1 cellular context compared by ENCODE assay signal in the genomic region with DNA sequence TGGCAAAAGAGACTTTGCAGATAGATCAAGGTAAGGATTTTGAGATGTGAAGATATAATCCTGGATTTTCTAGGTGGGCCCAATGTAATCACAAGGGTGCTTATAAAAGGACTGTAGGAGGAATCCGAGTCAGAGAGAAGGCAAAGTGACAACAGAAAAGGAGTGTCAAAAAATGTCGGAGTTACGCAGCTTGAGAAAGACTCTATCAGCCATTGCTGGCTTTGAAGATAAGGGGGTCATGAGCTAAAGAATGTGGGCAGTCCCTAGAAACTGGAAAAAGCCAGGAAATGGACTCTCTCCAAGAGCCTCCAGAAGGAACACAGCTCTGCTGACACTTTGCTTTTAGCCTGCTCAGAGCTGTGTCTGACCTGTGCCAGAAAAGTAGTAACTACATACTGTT.
TF ChIP-seq lines count a peak whose summit lies in the region.

No MANE protein-coding gene starts in this region.

TF ChIP-seq in K562, 482 proteins besides CTCF, POLR2A, EP300 and RAD21 (continued from another document and continues in another):
- TF ChIP-seq, protein P1, sequence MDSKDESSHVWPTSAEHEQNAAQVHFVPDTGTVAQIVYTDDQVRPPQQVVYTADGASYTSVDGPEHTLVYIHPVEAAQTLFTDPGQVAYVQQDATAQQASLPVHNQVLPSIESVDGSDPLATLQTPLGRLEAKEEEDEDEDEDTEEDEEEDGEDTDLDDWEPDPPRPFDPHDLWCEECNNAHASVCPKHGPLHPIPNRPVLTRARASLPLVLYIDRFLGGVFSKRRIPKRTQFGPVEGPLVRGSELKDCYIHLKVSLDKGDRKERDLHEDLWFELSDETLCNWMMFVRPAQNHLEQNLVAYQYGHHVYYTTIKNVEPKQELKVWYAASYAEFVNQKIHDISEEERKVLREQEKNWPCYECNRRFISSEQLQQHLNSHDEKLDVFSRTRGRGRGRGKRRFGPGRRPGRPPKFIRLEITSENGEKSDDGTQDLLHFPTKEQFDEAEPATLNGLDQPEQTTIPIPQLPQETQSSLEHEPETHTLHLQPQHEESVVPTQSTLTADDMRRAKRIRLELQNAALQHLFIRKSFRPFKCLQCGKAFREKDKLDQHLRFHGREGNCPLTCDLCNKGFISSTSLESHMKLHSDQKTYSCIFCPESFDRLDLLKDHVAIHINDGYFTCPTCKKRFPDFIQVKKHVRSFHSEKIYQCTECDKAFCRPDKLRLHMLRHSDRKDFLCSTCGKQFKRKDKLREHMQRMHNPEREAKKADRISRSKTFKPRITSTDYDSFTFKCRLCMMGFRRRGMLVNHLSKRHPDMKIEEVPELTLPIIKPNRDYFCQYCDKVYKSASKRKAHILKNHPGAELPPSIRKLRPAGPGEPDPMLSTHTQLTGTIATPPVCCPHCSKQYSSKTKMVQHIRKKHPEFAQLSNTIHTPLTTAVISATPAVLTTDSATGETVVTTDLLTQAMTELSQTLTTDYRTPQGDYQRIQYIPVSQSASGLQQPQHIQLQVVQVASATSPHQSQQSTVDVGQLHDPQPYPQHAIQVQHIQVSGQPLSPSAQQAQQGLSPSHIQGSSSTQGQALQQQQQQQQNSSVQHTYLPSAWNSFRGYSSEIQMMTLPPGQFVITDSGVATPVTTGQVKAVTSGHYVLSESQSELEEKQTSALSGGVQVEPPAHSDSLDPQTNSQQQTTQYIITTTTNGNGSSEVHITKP (IDR thresholded peaks at IDR 0.05; ENCODE audit: partially characterized antibody): peak; percentile 17
- TF ChIP-seq LEF1 (IDR thresholded peaks at IDR 0.05) (peak; percentile 76), DPF2 (IDR thresholded peaks at IDR 0.05) (peak; percentile 85), ZNF644 (tag; IDR thresholded peaks at IDR 0.05; ENCODE audit: low read depth) (peak; percentile 59; the same call in 1 of the 2 replicates), ARID1B (IDR thresholded peaks at IDR 0.05) (peak; percentile 88), ZNF512 (tag; IDR thresholded peaks at IDR 0.05) (no peak), FOXK1 (CRISPR knock-in tag; IDR thresholded peaks at IDR 0.05; ENCODE audit: borderline replicate concordance) (no peak), NFE2 (IDR thresholded peaks at IDR 0.05; ENCODE audit: low read depth) (no peak), ZSCAN29 (IDR thresholded peaks at IDR 0.05) (no peak), SNIP1 (IDR thresholded peaks at IDR 0.05; ENCODE audit: low read depth) (no peak), BRF1 (IDR thresholded peaks at IDR 0.05; ENCODE audit: borderline replicate concordance, extremely low read depth, insufficient read length) (no peak), HMG20B (CRISPR knock-in tag; IDR thresholded peaks at IDR 0.05) (no peak), FOXK2 (conservative IDR thresholded peaks at IDR 0.05 in 1 of 2, IDR thresholded peaks at IDR 0.05 in 1 of 2; ENCODE audit: low read depth in 2 of 2) (peak in 1 of 2 experiments; percentile 26; a peak in 1 of 4 replicates), ZNF583 (CRISPR knock-in tag; IDR thresholded peaks at IDR 0.05) (no peak), GABPB2 (CRISPR knock-in tag; conservative IDR thresholded peaks at IDR 0.05) (no peak), FOSL1 (tag; conservative IDR thresholded peaks at IDR 0.05) (0 out of 2 replicates have a peak, but pooled peaks have one; percentile 18), CBFA2T2 (conservative IDR thresholded peaks at IDR 0.05) (peak; percentile 66), NRF1 (conservative IDR thresholded peaks at IDR 0.05 in 1 of 2, IDR thresholded peaks at IDR 0.05 in 1 of 2) (0 out of 4 replicates have a peak, but pooled peaks have one; percentile 8 to 14), JUND (IDR thresholded peaks at IDR 0.05; ENCODE audit: borderline replicate concordance, low read depth, low read length) (no peak), JUND (tag; IDR thresholded peaks at IDR 0.05; ENCODE audit: borderline replicate concordance, low read depth, low read length) (peak; percentile 39; the same call in 1 of the 3 replicates), CBX5 (IDR thresholded peaks at IDR 0.05; ENCODE audit: borderline replicate concordance, low read depth) (no peak), SMARCA4 (IDR thresholded peaks at IDR 0.05) (peak; percentile 80), POLR3A (IDR thresholded peaks at IDR 0.05; ENCODE audit: borderline replicate concordance, extremely low read depth, insufficient read depth, insufficient read length) (no peak), ARHGAP35 (IDR thresholded peaks at IDR 0.05; ENCODE audit: partially characterized antibody) (no peak), STAT5A (IDR thresholded peaks at IDR 0.05; ENCODE audit: borderline replicate concordance, low read length) (peak; percentile 39; the same call in 1 of the 2 replicates), DNMT1 (IDR thresholded peaks at IDR 0.05) (no peak), ZNF282 (CRISPR knock-in tag; IDR thresholded peaks at IDR 0.05) (no peak), YY1 (IDR thresholded peaks at IDR 0.05; ENCODE audit: borderline replicate concordance in 1 of 3, control insufficient read depth in 1 of 3, extremely low read depth in 1 of 3, insufficient read depth in 3 of 3, insufficient read length in 1 of 3, insufficient replicate concordance in 2 of 3, low read depth in 1 of 3, low read length in 2 of 3) (peak in 1 of 3 experiments; percentile 77), SRSF1 (IDR thresholded peaks at IDR 0.05; ENCODE audit: low read depth, low read length) (no peak), SREBF2 (CRISPR knock-in tag; IDR thresholded peaks at IDR 0.05) (no peak), CHD2 (IDR thresholded peaks at IDR 0.05; ENCODE audit: low read depth, low read length) (no peak), MECOM (CRISPR knock-in tag; IDR thresholded peaks at IDR 0.05) (no peak), MCM3 (IDR thresholded peaks at IDR 0.05) (no peak), SAP30 (IDR thresholded peaks at IDR 0.05; ENCODE audit: borderline replicate concordance, insufficient read depth, low read depth, low read length, poor library complexity, severe bottlenecking) (no peak), WHSC1 (IDR thresholded peaks at IDR 0.05; ENCODE audit: low read length) (no peak), CSDE1 (IDR thresholded peaks at IDR 0.05) (no peak), ZNF384 (IDR thresholded peaks at IDR 0.05; ENCODE audit: low read depth, low read length) (no peak), MAFF (IDR thresholded peaks at IDR 0.05; ENCODE audit: low read length) (no peak), YBX1 (IDR thresholded peaks at IDR 0.05) (no peak)
- TF ChIP-seq, protein P2, sequence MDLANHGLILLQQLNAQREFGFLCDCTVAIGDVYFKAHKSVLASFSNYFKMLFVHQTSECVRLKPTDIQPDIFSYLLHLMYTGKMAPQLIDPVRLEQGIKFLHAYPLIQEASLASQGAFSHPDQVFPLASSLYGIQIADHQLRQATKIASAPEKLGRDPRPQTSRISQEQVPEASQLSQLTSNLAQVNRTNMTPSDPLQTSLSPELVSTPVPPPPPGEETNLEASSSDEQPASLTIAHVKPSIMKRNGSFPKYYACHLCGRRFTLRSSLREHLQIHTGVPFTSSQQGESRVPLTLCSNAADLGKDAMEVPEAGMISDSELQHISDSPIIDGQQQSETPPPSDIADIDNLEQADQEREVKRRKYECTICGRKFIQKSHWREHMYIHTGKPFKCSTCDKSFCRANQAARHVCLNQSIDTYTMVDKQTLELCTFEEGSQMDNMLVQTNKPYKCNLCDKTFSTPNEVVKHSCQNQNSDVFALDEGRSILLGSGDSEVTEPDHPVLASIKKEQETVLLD (IDR thresholded peaks at IDR 0.05): no peak
- TF ChIP-seq, protein P3, sequence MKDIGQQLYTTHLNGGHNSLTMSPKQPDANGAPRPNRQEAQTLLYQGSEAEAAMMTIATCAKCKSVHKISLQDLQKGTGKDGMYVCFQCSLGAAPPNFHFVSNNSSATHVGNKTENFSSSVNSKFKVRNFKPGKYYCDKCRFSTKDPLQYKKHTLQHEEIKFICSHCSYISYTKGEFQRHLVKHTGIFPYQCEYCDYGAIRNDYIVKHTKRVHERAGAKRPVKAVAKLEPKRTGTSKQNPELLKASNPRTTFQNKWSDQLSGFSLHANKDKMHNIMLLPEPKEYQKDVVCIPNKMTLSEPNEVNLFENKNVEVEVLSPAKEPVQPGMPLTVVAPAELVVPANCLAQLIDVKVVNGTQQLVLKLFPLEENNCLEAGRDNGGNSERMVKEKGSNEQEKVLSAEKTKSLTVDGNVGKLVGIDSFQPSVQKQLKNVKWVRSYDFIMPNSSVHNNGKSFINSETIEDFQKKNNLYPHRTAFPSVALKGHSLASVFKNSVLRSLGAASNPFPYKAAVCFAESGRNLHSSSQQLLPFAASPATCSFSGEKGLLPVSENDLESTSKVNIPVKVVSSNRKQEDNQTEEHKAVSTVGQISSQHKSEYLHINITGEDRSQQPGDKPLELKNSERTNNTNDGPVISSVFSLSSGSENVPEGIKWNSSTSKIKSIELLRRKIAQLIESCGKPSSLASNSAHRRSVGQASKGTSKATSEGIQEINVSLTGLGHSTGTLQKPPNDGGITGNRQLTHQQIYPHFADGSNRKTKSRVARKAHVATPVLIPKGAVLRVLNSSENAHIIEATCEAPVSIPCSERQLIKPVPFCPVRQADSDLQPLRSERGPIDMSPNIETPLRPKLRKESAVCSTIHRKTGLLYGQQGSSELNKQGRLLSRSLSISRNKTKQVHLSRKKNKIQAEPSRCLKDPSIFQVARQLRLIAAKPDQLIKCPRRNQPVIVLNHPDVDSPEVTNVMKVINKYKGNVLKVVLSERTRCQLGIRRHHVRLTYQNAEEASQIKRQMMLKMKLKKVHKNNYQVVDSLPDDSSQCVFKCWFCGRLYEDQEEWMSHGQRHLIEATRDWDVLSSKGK (CRISPR knock-in tag; IDR thresholded peaks at IDR 0.05): no peak
- TF ChIP-seq, protein P4, sequence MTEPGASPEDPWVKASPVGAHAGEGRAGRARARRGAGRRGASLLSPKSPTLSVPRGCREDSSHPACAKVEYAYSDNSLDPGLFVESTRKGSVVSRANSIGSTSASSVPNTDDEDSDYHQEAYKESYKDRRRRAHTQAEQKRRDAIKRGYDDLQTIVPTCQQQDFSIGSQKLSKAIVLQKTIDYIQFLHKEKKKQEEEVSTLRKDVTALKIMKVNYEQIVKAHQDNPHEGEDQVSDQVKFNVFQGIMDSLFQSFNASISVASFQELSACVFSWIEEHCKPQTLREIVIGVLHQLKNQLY (CRISPR knock-in tag; conservative IDR thresholded peaks at IDR 0.05): no peak
- TF ChIP-seq, protein P5, sequence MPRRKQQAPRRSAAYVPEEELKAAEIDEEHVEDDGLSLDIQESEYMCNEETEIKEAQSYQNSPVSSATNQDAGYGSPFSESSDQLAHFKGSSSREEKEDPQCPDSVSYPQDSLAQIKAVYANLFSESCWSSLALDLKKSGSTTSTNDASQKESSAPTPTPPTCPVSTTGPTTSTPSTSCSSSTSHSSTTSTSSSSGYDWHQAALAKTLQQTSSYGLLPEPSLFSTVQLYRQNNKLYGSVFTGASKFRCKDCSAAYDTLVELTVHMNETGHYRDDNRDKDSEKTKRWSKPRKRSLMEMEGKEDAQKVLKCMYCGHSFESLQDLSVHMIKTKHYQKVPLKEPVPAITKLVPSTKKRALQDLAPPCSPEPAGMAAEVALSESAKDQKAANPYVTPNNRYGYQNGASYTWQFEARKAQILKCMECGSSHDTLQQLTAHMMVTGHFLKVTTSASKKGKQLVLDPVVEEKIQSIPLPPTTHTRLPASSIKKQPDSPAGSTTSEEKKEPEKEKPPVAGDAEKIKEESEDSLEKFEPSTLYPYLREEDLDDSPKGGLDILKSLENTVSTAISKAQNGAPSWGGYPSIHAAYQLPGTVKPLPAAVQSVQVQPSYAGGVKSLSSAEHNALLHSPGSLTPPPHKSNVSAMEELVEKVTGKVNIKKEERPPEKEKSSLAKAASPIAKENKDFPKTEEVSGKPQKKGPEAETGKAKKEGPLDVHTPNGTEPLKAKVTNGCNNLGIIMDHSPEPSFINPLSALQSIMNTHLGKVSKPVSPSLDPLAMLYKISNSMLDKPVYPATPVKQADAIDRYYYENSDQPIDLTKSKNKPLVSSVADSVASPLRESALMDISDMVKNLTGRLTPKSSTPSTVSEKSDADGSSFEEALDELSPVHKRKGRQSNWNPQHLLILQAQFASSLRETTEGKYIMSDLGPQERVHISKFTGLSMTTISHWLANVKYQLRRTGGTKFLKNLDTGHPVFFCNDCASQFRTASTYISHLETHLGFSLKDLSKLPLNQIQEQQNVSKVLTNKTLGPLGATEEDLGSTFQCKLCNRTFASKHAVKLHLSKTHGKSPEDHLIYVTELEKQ (CRISPR knock-in tag; IDR thresholded peaks at IDR 0.05): no peak
- TF ChIP-seq, protein P6, sequence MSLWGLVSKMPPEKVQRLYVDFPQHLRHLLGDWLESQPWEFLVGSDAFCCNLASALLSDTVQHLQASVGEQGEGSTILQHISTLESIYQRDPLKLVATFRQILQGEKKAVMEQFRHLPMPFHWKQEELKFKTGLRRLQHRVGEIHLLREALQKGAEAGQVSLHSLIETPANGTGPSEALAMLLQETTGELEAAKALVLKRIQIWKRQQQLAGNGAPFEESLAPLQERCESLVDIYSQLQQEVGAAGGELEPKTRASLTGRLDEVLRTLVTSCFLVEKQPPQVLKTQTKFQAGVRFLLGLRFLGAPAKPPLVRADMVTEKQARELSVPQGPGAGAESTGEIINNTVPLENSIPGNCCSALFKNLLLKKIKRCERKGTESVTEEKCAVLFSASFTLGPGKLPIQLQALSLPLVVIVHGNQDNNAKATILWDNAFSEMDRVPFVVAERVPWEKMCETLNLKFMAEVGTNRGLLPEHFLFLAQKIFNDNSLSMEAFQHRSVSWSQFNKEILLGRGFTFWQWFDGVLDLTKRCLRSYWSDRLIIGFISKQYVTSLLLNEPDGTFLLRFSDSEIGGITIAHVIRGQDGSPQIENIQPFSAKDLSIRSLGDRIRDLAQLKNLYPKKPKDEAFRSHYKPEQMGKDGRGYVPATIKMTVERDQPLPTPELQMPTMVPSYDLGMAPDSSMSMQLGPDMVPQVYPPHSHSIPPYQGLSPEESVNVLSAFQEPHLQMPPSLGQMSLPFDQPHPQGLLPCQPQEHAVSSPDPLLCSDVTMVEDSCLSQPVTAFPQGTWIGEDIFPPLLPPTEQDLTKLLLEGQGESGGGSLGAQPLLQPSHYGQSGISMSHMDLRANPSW (CRISPR knock-in tag; IDR thresholded peaks at IDR 0.05): no peak
- TF ChIP-seq, protein P7, sequence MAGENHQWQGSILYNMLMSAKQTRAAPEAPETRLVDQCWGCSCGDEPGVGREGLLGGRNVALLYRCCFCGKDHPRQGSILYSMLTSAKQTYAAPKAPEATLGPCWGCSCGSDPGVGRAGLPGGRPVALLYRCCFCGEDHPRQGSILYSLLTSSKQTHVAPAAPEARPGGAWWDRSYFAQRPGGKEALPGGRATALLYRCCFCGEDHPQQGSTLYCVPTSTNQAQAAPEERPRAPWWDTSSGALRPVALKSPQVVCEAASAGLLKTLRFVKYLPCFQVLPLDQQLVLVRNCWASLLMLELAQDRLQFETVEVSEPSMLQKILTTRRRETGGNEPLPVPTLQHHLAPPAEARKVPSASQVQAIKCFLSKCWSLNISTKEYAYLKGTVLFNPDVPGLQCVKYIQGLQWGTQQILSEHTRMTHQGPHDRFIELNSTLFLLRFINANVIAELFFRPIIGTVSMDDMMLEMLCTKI (IDR thresholded peaks at IDR 0.05; ENCODE audit: partially characterized antibody): no peak
